Comparison of ENCODE assay signal across 8 cellular contexts in genomic region chr5:119743927-119744326, GRCh38.
A peak's percentile ranks its signal among the peaks of the same experiment; 100 is the strongest.
DNase-seq lines count a peak whose midpoint lies in the region; ATAC-seq lines count a peak whose summit lies in the region.

No MANE protein-coding gene starts in this region.

- POLR2A ChIA-PET in T-cell (lab: Charles Lee) = no interaction called here

- H3K27me3 Mint-ChIP-seq in activated naive CD4-positive, alpha-beta T cell treated with anti-CD3 and anti-CD28 coated beads for 36 hours (ENCODE audit: low read depth) = peaks cover 3% of the 10 kb centered on the region
- no peaks in the 10 kb centered on the region for H3K27me3 Mint-ChIP-seq in activated T-helper 2 cell treated with anti-CD3 and anti-CD28 coated beads, Interferon-gamma antibody, Interleukin-2, Interleukin-4, amounts not matched to agents 10 μg/mL and 5 μg/mL and 100 μg/mL, durations not matched to agents 14 hours and 24 hours and 36 hours (ENCODE audit: low read depth)
- H3K27me3 Mint-ChIP-seq in T-cell = peaks cover 3 to 9% of the 10 kb centered on the region in 2 donors

- intact Hi-C loops in activated naive CD4-positive, alpha-beta T cell treated with anti-CD3 and anti-CD28 coated beads for 36 hours (cut with micrococcal nuclease) = loop anchor here (1.0 to 10.0 kb wide), 6 partner anchors 167 to 949 kb away; partner anchors contain the start of gene DTWD2
- intact Hi-C loops in activated T-helper 2 cell treated with anti-CD3 and anti-CD28 coated beads, Interferon-gamma antibody, Interleukin-2, Interleukin-4, amounts not matched to agents 10 μg/mL and 5 μg/mL and 100 μg/mL, durations not matched to agents 14 hours and 24 hours and 36 hours (cut with micrococcal nuclease) = loop anchor here (1.0 to 5.0 kb wide), 2 partner anchors 272 to 756 kb away; partner anchors contain the start of gene DTWD2

- ATAC-seq in GM21381 (IDR thresholded peaks at IDR 0.05; ENCODE audit: unreplicated experiment) (peak; percentile 94), HG03442 (IDR thresholded peaks at IDR 0.05; ENCODE audit: unreplicated experiment) (peak; percentile 91), T-cell (replicated peaks in 1 of 4) (no peak)

- H3K27ac Mint-ChIP-seq in activated naive CD4-positive, alpha-beta T cell treated with anti-CD3 and anti-CD28 coated beads for 36 hours = no peak overlapping the region
- H3K27ac Mint-ChIP-seq in activated T-helper 2 cell treated with anti-CD3 and anti-CD28 coated beads, Interferon-gamma antibody, Interleukin-2, Interleukin-4, amounts not matched to agents 10 μg/mL and 5 μg/mL and 100 μg/mL, durations not matched to agents 14 hours and 24 hours and 36 hours = no peak overlapping the region
- no peak overlapping the region for H3K27ac Mint-ChIP-seq in T-cell

- peak; percentile 22 for DNase-seq in activated naive CD4-positive, alpha-beta T cell treated with anti-CD3 and anti-CD28 coated beads for 36 hours
- no peak for DNase-seq in activated naive CD4-positive, alpha-beta T cell treated with Interleukin-2 at 50 U/mL for 16 hours
- DNase-seq in RPMI7951 (ENCODE audit: low read depth) (peak; percentile 37), hepatic stellate cell (ENCODE audit: low spot score) (peak; percentile 5), T-cell (no peak)
- no peak for DNase-seq in activated T-helper 2 cell treated with anti-CD3 and anti-CD28 coated beads, Interferon-gamma antibody, Interleukin-2, Interleukin-4, amounts not matched to agents 10 μg/mL and 5 μg/mL and 100 μg/mL, durations not matched to agents 14 hours and 24 hours and 36 hours (ENCODE audit: low spot score)

- CTCF ChIA-PET in activated naive CD4-positive, alpha-beta T cell treated with anti-CD3 and anti-CD28 coated beads for 36 hours (lab: Charles Lee) = no interaction called here
- CTCF ChIA-PET in T-cell (lab: Charles Lee) = no interaction called here

- no peaks in the 10 kb centered on the region for H3K36me3 Mint-ChIP-seq in activated naive CD4-positive, alpha-beta T cell treated with anti-CD3 and anti-CD28 coated beads for 36 hours (ENCODE audit: low read depth)
- H3K36me3 Mint-ChIP-seq in activated T-helper 2 cell treated with anti-CD3 and anti-CD28 coated beads, Interferon-gamma antibody, Interleukin-2, Interleukin-4, amounts not matched to agents 10 μg/mL and 5 μg/mL and 100 μg/mL, durations not matched to agents 14 hours and 24 hours and 36 hours (ENCODE audit: low read depth) = no peaks in the 10 kb centered on the region
- no peaks in the 10 kb centered on the region for H3K36me3 Mint-ChIP-seq in T-cell

- no peaks in the 10 kb centered on the region for H3K4me1 Mint-ChIP-seq in activated naive CD4-positive, alpha-beta T cell treated with anti-CD3 and anti-CD28 coated beads for 36 hours (ENCODE audit: low read depth)
- H3K4me1 Mint-ChIP-seq in activated T-helper 2 cell treated with anti-CD3 and anti-CD28 coated beads, Interferon-gamma antibody, Interleukin-2, Interleukin-4, amounts not matched to agents 10 μg/mL and 5 μg/mL and 100 μg/mL, durations not matched to agents 14 hours and 24 hours and 36 hours (ENCODE audit: low read depth) = no peaks in the 10 kb centered on the region
- H3K4me1 Mint-ChIP-seq in T-cell = no peaks in the 10 kb centered on the region

- no peaks in the 10 kb centered on the region for H3K9me3 Mint-ChIP-seq in activated naive CD4-positive, alpha-beta T cell treated with anti-CD3 and anti-CD28 coated beads for 36 hours
- no peaks in the 10 kb centered on the region for H3K9me3 Mint-ChIP-seq in activated T-helper 2 cell treated with anti-CD3 and anti-CD28 coated beads, Interferon-gamma antibody, Interleukin-2, Interleukin-4, amounts not matched to agents 10 μg/mL and 5 μg/mL and 100 μg/mL, durations not matched to agents 14 hours and 24 hours and 36 hours
- no peaks in the 10 kb centered on the region for H3K9me3 Mint-ChIP-seq in T-cell

- H3K4me3 Mint-ChIP-seq in activated naive CD4-positive, alpha-beta T cell treated with anti-CD3 and anti-CD28 coated beads for 36 hours = no peak overlapping the region
- no peak overlapping the region for H3K4me3 Mint-ChIP-seq in activated T-helper 2 cell treated with anti-CD3 and anti-CD28 coated beads, Interferon-gamma antibody, Interleukin-2, Interleukin-4, amounts not matched to agents 10 μg/mL and 5 μg/mL and 100 μg/mL, durations not matched to agents 14 hours and 24 hours and 36 hours (ENCODE audit: low read depth)
- H3K4me3 Mint-ChIP-seq in T-cell = no peak overlapping the region

Comparison
In these comparisons a context has a peak if more than half of its experiments do, and no peak if none do; other contexts are left out.
1. DNase-seq: peak in activated naive CD4-positive, alpha-beta T cell treated with anti-CD3 and anti-CD28 coated beads for 36 hours (single experiment), RPMI7951 (single experiment) and hepatic stellate cell (single experiment); none in activated naive CD4-positive, alpha-beta T cell treated with Interleukin-2 at 50 U/mL for 16 hours (single experiment), activated T-helper 2 cell treated with anti-CD3 and anti-CD28 coated beads, Interferon-gamma antibody, Interleukin-2, Interleukin-4, amounts not matched to agents 10 μg/mL and 5 μg/mL and 100 μg/mL, durations not matched to agents 14 hours and 24 hours and 36 hours (single experiment) and T-cell (0 of 34).
2. ATAC-seq: peak in GM21381 (single experiment) and HG03442 (single experiment); none in T-cell (0 of 4).